8 cellular contexts compared by ENCODE assay signal in the genomic region with DNA sequence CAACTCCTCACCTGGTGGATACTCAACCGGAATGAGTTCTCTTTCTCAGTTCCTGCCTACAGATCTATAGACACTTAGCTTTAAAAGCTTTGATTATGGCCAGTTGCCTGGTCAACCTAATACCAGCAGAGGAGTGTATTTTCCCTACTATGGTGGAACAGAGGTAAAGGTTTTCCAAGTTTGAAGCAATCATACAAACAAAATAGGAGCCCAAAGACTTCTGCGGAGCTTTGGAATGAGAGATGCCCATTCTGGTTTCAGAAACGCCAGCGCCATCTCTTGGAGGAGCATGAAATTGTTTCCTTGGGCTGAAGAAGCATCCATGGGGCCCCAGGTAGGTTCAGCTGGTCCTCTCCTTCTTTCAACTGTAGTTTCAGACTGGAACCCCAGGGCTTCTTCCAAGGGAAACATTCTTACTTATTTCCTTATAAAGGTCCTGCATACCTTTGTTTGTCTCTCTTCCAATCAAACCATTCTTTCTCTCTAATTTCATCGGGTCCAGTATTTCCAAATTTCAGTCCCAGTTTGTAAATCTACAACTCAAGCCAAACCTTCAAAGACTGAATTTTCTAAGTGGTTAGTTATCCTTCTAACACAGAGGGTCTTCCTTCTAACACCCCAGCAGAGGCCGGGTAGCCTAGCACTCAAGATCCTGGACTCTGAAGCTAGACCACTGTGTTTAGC.
A peak's percentile ranks its signal among the peaks of the same experiment; 100 is the strongest.
DNase-seq lines count a peak whose midpoint lies in the region; ATAC-seq and TF ChIP-seq lines count a peak whose summit lies in the region.

No MANE protein-coding gene starts in this region.

- H4K8ac ChIP-seq in H9 (replicated peaks; ENCODE audit: insufficient read length, low read depth, low read length) (no peak overlapping the region), trophoblast cell (ENCODE audit: low read depth, low read length) (no peak overlapping the region)

- H3K79me1 ChIP-seq in H9 (ENCODE audit: insufficient read depth, low read depth, low read length, poor library complexity, severe bottlenecking) (no peaks in the 10 kb centered on the region), trophoblast cell (ENCODE audit: low read length) (peaks cover 9% of the 10 kb centered on the region)

- H3K4me1 Mint-ChIP-seq in H9: peaks cover 25 to 28% of the 10 kb centered on the region in 2 experiments
- no peaks in the 10 kb centered on the region for H3K4me1 Mint-ChIP-seq in activated CD8-positive, alpha-beta T cell treated with anti-CD3 and anti-CD28 coated beads, Interleukin-2, amount 10 ng/mL, durations not matched to agents 7 days and 5 days (ENCODE audit: low read depth)

- no peaks in the 10 kb centered on the region for H3K36me3 Mint-ChIP-seq in H9 (ENCODE audit: insufficient read depth in 1 of 3, low read depth in 3 of 3)
- H3K36me3 Mint-ChIP-seq in activated CD8-positive, alpha-beta T cell treated with anti-CD3 and anti-CD28 coated beads, Interleukin-2, amount 10 ng/mL, durations not matched to agents 7 days and 5 days (ENCODE audit: low read depth): no peaks in the 10 kb centered on the region

- H3K79me2 ChIP-seq in H9 (ENCODE audit: insufficient read depth, low read length) (no peaks in the 10 kb centered on the region), trophoblast cell (ENCODE audit: control insufficient read depth, insufficient read depth, low read length, poor library complexity) (no peaks in the 10 kb centered on the region)

- no peaks in the 10 kb centered on the region for H4K20me1 ChIP-seq in H9 (ENCODE audit: control insufficient read depth, insufficient read depth, insufficient read length)

- H3K27me3 ChIP-seq in H9 (ENCODE audit: insufficient read depth, low read length) (no peaks in the 10 kb centered on the region; the same call in 1 of the 2 replicates), trophoblast cell (ENCODE audit: insufficient read depth, low read length) (no peaks in the 10 kb centered on the region)

- no peak overlapping the region for H4K5ac ChIP-seq in H9 (ENCODE audit: insufficient read length, low read depth, low read length)

- no peak overlapping the region for H4K12ac ChIP-seq in trophoblast cell (ENCODE audit: low read depth, low read length)

- H3K4me2 ChIP-seq in H9 (ENCODE audit: insufficient read depth, insufficient read length, low read length) (no peak overlapping the region), trophoblast cell (ENCODE audit: low read length) (no peak overlapping the region)

- H2BK120ac ChIP-seq in H9 (ENCODE audit: low read depth, low read length, poor library complexity, severe bottlenecking): no peak overlapping the region
- H2BK120ac ChIP-seq in trophoblast cell (ENCODE audit: insufficient read depth, low read length, poor library complexity): no peak overlapping the region

- no peak overlapping the region for H3K27ac ChIP-seq in H9 (ENCODE audit: insufficient read length, low read depth, low read length)
- H3K27ac ChIP-seq in trophoblast cell (ENCODE audit: low read depth, low read length): no peak overlapping the region

- no peak overlapping the region for H3T11ph ChIP-seq in H9 (ENCODE audit: low read length)

- H2BK15ac ChIP-seq in H9 (ENCODE audit: low read depth, low read length): no peak overlapping the region

- no peak overlapping the region for H3K4me3 Mint-ChIP-seq in H9
- no peak overlapping the region for H3K4me3 Mint-ChIP-seq in activated CD8-positive, alpha-beta T cell treated with anti-CD3 and anti-CD28 coated beads, Interleukin-2, amount 10 ng/mL, durations not matched to agents 7 days and 5 days

- H3K14ac ChIP-seq in H9 (ENCODE audit: insufficient read depth, low read length) (no peak overlapping the region), trophoblast cell (ENCODE audit: low read length) (no peak overlapping the region)

- H3K9ac ChIP-seq in H9 (ENCODE audit: extremely low read depth, insufficient read length, low read length): no peak overlapping the region
- no peak overlapping the region for H3K9ac ChIP-seq in trophoblast cell (ENCODE audit: low read length)

- POLR2A ChIA-PET in activated CD8-positive, alpha-beta T cell treated with anti-CD3 and anti-CD28 coated beads, Interleukin-2, amount 10 ng/mL, durations not matched to agents 7 days and 5 days (lab: Charles Lee): no interaction called here

- no peak overlapping the region for H2BK12ac ChIP-seq in H9 (ENCODE audit: insufficient read length, low read depth, low read length)
- no peak overlapping the region for H2BK12ac ChIP-seq in trophoblast cell (ENCODE audit: low read length)

- no CpG with 5 or more reads among the region's 6 CpGs for WGBS in H9 (ENCODE audit: extremely low coverage, insufficient read length, low lambda C conversion rate)
- WGBS in trophoblast cell (ENCODE audit: extremely low coverage, insufficient coverage, insufficient read length): no CpG with 5 or more reads among the region's 6 CpGs

- CTCF ChIA-PET in activated CD8-positive, alpha-beta T cell treated with anti-CD3 and anti-CD28 coated beads, Interleukin-2, amount 10 ng/mL, durations not matched to agents 7 days and 5 days (lab: Charles Lee): interaction anchor here (0.7 to 3.8 kb wide), 24 partner anchors 10 to 216 kb away, joined by 3 to 49 read pairs (median 4); no protein-coding TSS in a partner anchor

- H3K4me1 ChIP-seq in H9 (ENCODE audit: insufficient read depth, low read length) (peaks cover 9% of the 10 kb centered on the region; the same call in 1 of the 2 replicates), trophoblast cell (ENCODE audit: control insufficient read depth in 1 of 2, insufficient read depth in 2 of 2, low read length in 2 of 2) (peaks cover 3 to 10% of the 10 kb centered on the region in 2 experiments)

- H3K4ac ChIP-seq in H9 (ENCODE audit: low read depth, low read length): no peak overlapping the region
- H3K4ac ChIP-seq in trophoblast cell (ENCODE audit: low read depth, low read length): no peak overlapping the region

- no peak overlapping the region for H3K27ac Mint-ChIP-seq in H9
- H3K27ac Mint-ChIP-seq in activated CD8-positive, alpha-beta T cell treated with anti-CD3 and anti-CD28 coated beads, Interleukin-2, amount 10 ng/mL, durations not matched to agents 7 days and 5 days: no peak overlapping the region

- no peaks in the 10 kb centered on the region for H3K36me3 ChIP-seq in trophoblast cell (ENCODE audit: control insufficient read depth in 1 of 2, insufficient read depth in 2 of 2, low read length in 2 of 2)

- peak; percentile 94 for TF ChIP-seq CTCF in AG09309 (IDR thresholded peaks at IDR 0.05; ENCODE audit: control insufficient read depth, insufficient read depth, low read depth, low read length, missing control alignments)
- peak; percentile 87 for TF ChIP-seq CTCF in H9 (conservative IDR thresholded peaks at IDR 0.05)

- no peak overlapping the region for H3K23ac ChIP-seq in H9 (ENCODE audit: insufficient read length, low read depth, low read length)
- no peak overlapping the region for H3K23ac ChIP-seq in trophoblast cell (ENCODE audit: low read length)

- no peak overlapping the region for H4K91ac ChIP-seq in H9 (ENCODE audit: insufficient read length, low read depth, low read length)
- H4K91ac ChIP-seq in trophoblast cell (ENCODE audit: low read depth, low read length): peak overlapping the region; percentile 75

- no peak for ATAC-seq in activated CD8-positive, alpha-beta T cell treated with anti-CD3 and anti-CD28 coated beads, Interleukin-2, amount 10 ng/mL, durations not matched to agents 7 days and 5 days
- ATAC-seq in GM21717 (IDR thresholded peaks at IDR 0.05; ENCODE audit: unreplicated experiment) (no peak), GM21390 (IDR thresholded peaks at IDR 0.05; ENCODE audit: unreplicated experiment) (no peak)

- no peaks in the 10 kb centered on the region for H3K9me3 Mint-ChIP-seq in H9
- H3K9me3 Mint-ChIP-seq in activated CD8-positive, alpha-beta T cell treated with anti-CD3 and anti-CD28 coated beads, Interleukin-2, amount 10 ng/mL, durations not matched to agents 7 days and 5 days (ENCODE audit: insufficient read depth): no peaks in the 10 kb centered on the region

- H3K23me2 ChIP-seq in H9 (ENCODE audit: insufficient read length, low read depth, low read length, poor library complexity, severe bottlenecking): no peaks in the 10 kb centered on the region

- H3K18ac ChIP-seq in H9 (ENCODE audit: insufficient read length, low read depth, low read length) (no peak overlapping the region), trophoblast cell (ENCODE audit: low read length) (no peak overlapping the region)

- DNase-seq in AG09309 (ENCODE audit: low read depth) (peak; percentile 38), H9 (peak; percentile 66), NCI-H510A (lab: John Stamatoyannopoulos, UW) (peak; percentile 43), foreskin melanocyte (peak; percentile 22), trophoblast cell (peak; percentile 61 to 87)
- DNase-seq in activated CD8-positive, alpha-beta T cell treated with anti-CD3 and anti-CD28 coated beads, Interleukin-2, amount 10 ng/mL, durations not matched to agents 7 days and 5 days: peak; percentile 39

- H3K9me3 ChIP-seq in H9 (ENCODE audit: control insufficient read depth, low read depth, low read length) (no peaks in the 10 kb centered on the region), trophoblast cell (ENCODE audit: insufficient read depth, low read depth, low read length) (no peaks in the 10 kb centered on the region)

- H3K27me3 Mint-ChIP-seq in H9 (ENCODE audit: low read depth): peaks cover 36% of the 10 kb centered on the region
- peaks cover 5% of the 10 kb centered on the region for H3K27me3 Mint-ChIP-seq in activated CD8-positive, alpha-beta T cell treated with anti-CD3 and anti-CD28 coated beads, Interleukin-2, amount 10 ng/mL, durations not matched to agents 7 days and 5 days (ENCODE audit: low read depth)

- H2AK5ac ChIP-seq in H9 (ENCODE audit: insufficient read length, low read length) (no peak overlapping the region), trophoblast cell (ENCODE audit: low read length) (no peak overlapping the region)

- no peak overlapping the region for H2BK20ac ChIP-seq in H9 (ENCODE audit: low read depth, low read length, poor library complexity, severe bottlenecking)

- H2AFZ ChIP-seq in H9 (ENCODE audit: low read length) (no peak overlapping the region), trophoblast cell (ENCODE audit: insufficient read depth, low read length, poor library complexity) (no peak overlapping the region)

- H2BK5ac ChIP-seq in H9 (ENCODE audit: insufficient read length, low read length) (no peak overlapping the region), trophoblast cell (ENCODE audit: low read depth, low read length, poor library complexity) (no peak overlapping the region)

- H3K4me3 ChIP-seq in AG09309 (ENCODE audit: control insufficient read depth, low read depth, low read length) (no peak overlapping the region), trophoblast cell (ENCODE audit: low read depth, low read length) (no peak overlapping the region)

- no peak overlapping the region for H3K56ac ChIP-seq in H9 (ENCODE audit: insufficient read length, low read depth, low read length)

Comparison
In these comparisons a context has a peak if more than half of its experiments do, and no peak if none do; other contexts are left out.
1. DNase-seq: peak in every context shown above with its lines; median percentile 74 in trophoblast cell; 66 in H9; 43 in NCI-H510A; 39 in activated CD8-positive, alpha-beta T cell treated with anti-CD3 and anti-CD28 coated beads, Interleukin-2, amount 10 ng/mL, durations not matched to agents 7 days and 5 days; 38 in AG09309; 22 in foreskin melanocyte.